In genomic region chr17:5078106-5079028, GRCh38 we compare ENCODE assay signal across 8 cellular contexts. TPM values are rescaled to one million over a fixed set of nuclear protein-coding genes. Genes with fewer than 3 reads are reported as not detected.
DNase-seq lines count a peak whose midpoint lies in the region; ATAC-seq and TF ChIP-seq lines count a peak whose summit lies in the region.

Gene ZFP3 (plus strand): TSS chr17:5078467. CDS start chr17:5091505, 13,038 bp downstream.

- no peaks in the 10 kb centered on the region for H4K20me1 ChIP-seq in osteoblast (ENCODE audit: insufficient read depth, low read length)

- peak; percentile 35 for DNase-seq in AG09319 (ENCODE audit: extremely low read depth, low read depth)
- peak; percentile 98 for DNase-seq in OCI-M1 (lab: John Stamatoyannopoulos, UW)
- DNase-seq in activated effector memory CD4-positive, alpha-beta T cell treated with Interleukin-2 at 50 U/mL for 16 hours, result peak; percentile 65
- DNase-seq in foreskin fibroblast, result peak; percentile 72 to 92
- DNase-seq in osteoblast (ENCODE audit: insufficient read length, low spot score, missing footprints), result peak; percentile 94
- peak; percentile 87 for DNase-seq in superior temporal gyrus (ENCODE audit: extremely low spot score)

- ATAC-seq in GM19035 (IDR thresholded peaks at IDR 0.05; ENCODE audit: unreplicated experiment), result peak; percentile 81
- ATAC-seq in HG03439 (IDR thresholded peaks at IDR 0.05; ENCODE audit: unreplicated experiment), result peak; percentile 72

- H3K4me3 ChIP-seq in foreskin fibroblast (ENCODE audit: low read depth in 1 of 2, low read length in 2 of 2), result peak within 1 kb of the TSS; percentile 60 to 80
- H3K4me3 ChIP-seq in osteoblast (ENCODE audit: insufficient read depth, low read length), result peak within 1 kb of the TSS; percentile 89

- peak within 1 kb of the TSS; percentile 83 for H3K4me2 ChIP-seq in osteoblast (ENCODE audit: insufficient read depth, low read length)

- peaks cover 9% of the 10 kb centered on the region for H3K4me1 ChIP-seq in osteoblast (ENCODE audit: insufficient read depth, low read length)

- H3K27ac ChIP-seq in osteoblast (ENCODE audit: low read depth, low read length), result peak within 1 kb of the TSS; percentile 36

- H3K79me2 ChIP-seq in osteoblast (ENCODE audit: insufficient read depth, low read length), result peaks cover 5% of the 10 kb centered on the region

- no peaks in the 10 kb centered on the region for H3K36me3 ChIP-seq in osteoblast (ENCODE audit: insufficient read depth, low read length)

- H3K9me3 ChIP-seq in osteoblast (ENCODE audit: low read depth, low read length), result no peaks in the 10 kb centered on the region

- peak within 1 kb of the TSS; percentile 99 for H2AFZ ChIP-seq in osteoblast (ENCODE audit: low read length)

- no peaks in the 10 kb centered on the region for H3K27me3 ChIP-seq in osteoblast (ENCODE audit: insufficient read depth, low read length)

- TF ChIP-seq CTCF in AG09319 (IDR thresholded peaks at IDR 0.05; ENCODE audit: low read depth, low read length) (peak; percentile 1; the same call in 1 of the 2 replicates), foreskin fibroblast (IDR thresholded peaks at IDR 0.05; ENCODE audit: low read depth, low read length) (no peak), osteoblast (IDR thresholded peaks at IDR 0.05; ENCODE audit: extremely low read depth, low read depth, low read length) (no peak)

RNA-seq across cellular contexts. Expression of gene ZFP3, which starts in this region (rescaled TPM):
- 3.5 and 3.6 TPM in 2 replicates for total RNA-seq in osteoblast

Comparison
In these comparisons a context has a peak if more than half of its experiments do, and no peak if none do; other contexts are left out.
1. Peak in every context shown above with its lines: DNase-seq, ATAC-seq, H3K4me3 ChIP-seq and H3K27ac ChIP-seq.
2. DNase-seq: peak in every context shown above with its lines; median percentile 98 in OCI-M1; 94 in osteoblast; 87 in superior temporal gyrus; 82 in foreskin fibroblast; 65 in activated effector memory CD4-positive, alpha-beta T cell treated with Interleukin-2 at 50 U/mL for 16 hours; 35 in AG09319.